ENCODE assay signal across 8 cellular contexts in genomic region chr20:33443512-33444239, GRCh38. TPM values are rescaled to one million over a fixed set of nuclear protein-coding genes. Genes with fewer than 3 reads are reported as not detected.
DNase-seq lines count a peak whose midpoint lies in the region; ATAC-seq and TF ChIP-seq lines count a peak whose summit lies in the region.

Gene SNTA1, minus strand, starts transcription at chr20:33443763. Its CDS starts 143 bp downstream, at chr20:33443620.

- peak within 1 kb of the TSS; percentile 88 to 98 (median 94) for H3K27ac Mint-ChIP-seq in CD8-positive, alpha-beta memory T cell
- peak within 1 kb of the TSS; percentile 78 for H3K27ac Mint-ChIP-seq in nephron progenitor cell

- CTCF ChIA-PET in CD8-positive, alpha-beta memory T cell (lab: Charles Lee): interaction anchor here (1.0 to 1.1 kb wide), 2 partner anchors 29 to 221 kb away, joined by 3 to 4 read pairs; no protein-coding TSS in a partner anchor

- TF ChIP-seq POLR2A in Raji (IDR thresholded peaks at IDR 0.05; ENCODE audit: insufficient read depth, low read depth, low read length): peak; percentile 45; the same call in 1 of the 2 replicates

- peaks cover 0 to 2% (median 0%) of the 10 kb centered on the region in 5 donors for H3K9me3 Mint-ChIP-seq in CD8-positive, alpha-beta memory T cell
- H3K9me3 Mint-ChIP-seq in nephron progenitor cell: peaks cover 10% of the 10 kb centered on the region

- peaks cover 0 to 4% (median 1%) of the 10 kb centered on the region in 3 donors for H3K36me3 Mint-ChIP-seq in CD8-positive, alpha-beta memory T cell
- H3K36me3 Mint-ChIP-seq in nephron progenitor cell (ENCODE audit: low read depth): no peaks in the 10 kb centered on the region

- POLR2A ChIA-PET in CD8-positive, alpha-beta memory T cell (lab: Charles Lee): interaction anchor here (0.5 to 2.2 kb wide), 10 partner anchors 42 to 549 kb away, joined by 3 to 14 read pairs (median 8); partner anchors contain the start of genes ACTL10, CBFA2T2, CDK5RAP1 and PXMP4

- H3K27me3 Mint-ChIP-seq in CD8-positive, alpha-beta memory T cell: peaks cover 0 to 1% of the 10 kb centered on the region in 2 donors
- peaks cover 44% of the 10 kb centered on the region for H3K27me3 Mint-ChIP-seq in nephron progenitor cell (ENCODE audit: low read depth, poor library complexity)

- no peaks in the 10 kb centered on the region for H3K27me3 ChIP-seq in CD8-positive, alpha-beta memory T cell (ENCODE audit: insufficient read depth, low read length, poor library complexity, severe bottlenecking)

- no peaks in the 10 kb centered on the region for H3K36me3 ChIP-seq in CD8-positive, alpha-beta memory T cell (ENCODE audit: insufficient read depth, low read length)

- H3K4me1 Mint-ChIP-seq in CD8-positive, alpha-beta memory T cell: peaks cover 17 to 26% (median 19%) of the 10 kb centered on the region in 3 donors
- peaks cover 24% of the 10 kb centered on the region for H3K4me1 Mint-ChIP-seq in nephron progenitor cell

- TF ChIP-seq CTCF in foreskin fibroblast (IDR thresholded peaks at IDR 0.05; ENCODE audit: low read depth, low read length) (no peak), nephron progenitor cell (IDR thresholded peaks at IDR 0.05) (no peak)

- peak; percentile 70 to 92 (median 83) for DNase-seq in CD8-positive, alpha-beta memory T cell
- DNase-seq in LHCN-M2 (ENCODE audit: low read depth) (peak; percentile 75), activated gamma-delta T cell (lab: John Stamatoyannopoulos, UW) (peak; percentile 85), foreskin fibroblast (peak; percentile 68 to 87), nephron progenitor cell (peak; percentile 96)
- DNase-seq in stimulated activated naive CD8-positive, alpha-beta T cell treated with anti-CD3 and anti-CD28 coated beads, Interleukin-15, Interleukin-2, amounts not matched to agents 100 U/mL and 50 U/mL, for 24 hours: peak; percentile 90

- no peaks in the 10 kb centered on the region for H3K9me3 ChIP-seq in CD8-positive, alpha-beta memory T cell (ENCODE audit: low read length)

- H3K4me3 Mint-ChIP-seq in CD8-positive, alpha-beta memory T cell: peak within 1 kb of the TSS; percentile 89 to 96 (median 93)
- H3K4me3 Mint-ChIP-seq in nephron progenitor cell: peak within 1 kb of the TSS; percentile 87

- peak; percentile 74 for ATAC-seq in GM21576 (IDR thresholded peaks at IDR 0.05; ENCODE audit: unreplicated experiment)
- peak; percentile 92 for ATAC-seq in stimulated activated naive CD8-positive, alpha-beta T cell treated with anti-CD3 and anti-CD28 coated beads, Interleukin-15, Interleukin-2, amounts not matched to agents 100 U/mL and 50 U/mL, for 24 hours

- H3K27ac ChIP-seq in CD8-positive, alpha-beta memory T cell (ENCODE audit: low read depth, low read length): peak within 1 kb of the TSS; percentile 65

- H3K4me1 ChIP-seq in CD8-positive, alpha-beta memory T cell (ENCODE audit: insufficient read depth, low read length): peaks cover 19% of the 10 kb centered on the region

- peak within 1 kb of the TSS; percentile 87 for H3K4me3 ChIP-seq in CD8-positive, alpha-beta memory T cell (ENCODE audit: low read length)
- peak within 1 kb of the TSS; percentile 71 to 87 for H3K4me3 ChIP-seq in foreskin fibroblast (ENCODE audit: low read depth in 1 of 2, low read length in 2 of 2)

RNA-seq across cellular contexts. Expression of gene SNTA1, which starts in this region (rescaled TPM):
- total RNA-seq in CD8-positive, alpha-beta memory T cell: 1 to 10 TPM; 4.6 to 5.6 TPM
- polyA plus RNA-seq in CD8-positive, alpha-beta memory T cell: 11.8 TPM
- 26.2 and 29.7 TPM in 2 replicates for total RNA-seq in LHCN-M2 (2014; rRNA removed)
- 39.8 TPM for polyA plus RNA-seq in LHCN-M2 (2012)

Comparison
In these comparisons a context has a peak if more than half of its experiments do, and no peak if none do; other contexts are left out.
1. Peak in every context shown above with its lines: DNase-seq, ATAC-seq, H3K4me3 ChIP-seq and H3K27ac ChIP-seq.